10 cellular contexts compared by ENCODE assay signal in genomic region chr13:51397262-51397933, GRCh38. TPM values are rescaled to one million over a fixed set of nuclear protein-coding genes. Genes with fewer than 3 reads are reported as not detected.
DNase-seq lines count a peak whose midpoint lies in the region; ATAC-seq and TF ChIP-seq lines count a peak whose summit lies in the region.
"Had no signal": no experiment of that assay in that cellular context is flagged by ENCODE, and none has a peak within 500 bp of the region (broad histone marks: within the 10 kb centered on the region; RNA-seq: fewer than 3 reads in every experiment).

No MANE protein-coding gene starts in this region.

- no peaks in the 10 kb centered on the region for H3K36me3 ChIP-seq in CD4-positive, alpha-beta memory T cell (ENCODE audit: insufficient read depth, low read length)
- H3K36me3 ChIP-seq in SJSA1, result peaks cover 3% of the 10 kb centered on the region; the same call in 1 of the 2 replicates

- H3K27me3 Mint-ChIP-seq in CD4-positive, alpha-beta memory T cell, result no peaks in the 10 kb centered on the region
- no peaks in the 10 kb centered on the region for H3K27me3 Mint-ChIP-seq in progenitor cell of endocrine pancreas
- H3K27me3 Mint-ChIP-seq: dendritic cell treated with granulocyte-macrophage colony-stimulating factor and Interleukin-4, amounts not matched to agents 40 ng/mL and 50 ng/mL, for 4 days had no signal

- H3K9me3 ChIP-seq in CD4-positive, alpha-beta memory T cell (ENCODE audit: control insufficient read depth in 1 of 2, low read length in 2 of 2), result no peaks in the 10 kb centered on the region
- no peaks in the 10 kb centered on the region for H3K9me3 ChIP-seq in SJSA1 (replicated peaks)

- no peaks in the 10 kb centered on the region for H3K27me3 ChIP-seq in CD4-positive, alpha-beta memory T cell (ENCODE audit: insufficient read depth, low read length)
- no peaks in the 10 kb centered on the region for H3K27me3 ChIP-seq in SJSA1 (replicated peaks)

- POLR2A ChIA-PET in CD4-positive, alpha-beta memory T cell (lab: Charles Lee; ENCODE audit: partially characterized antibody), result no interaction called here

- peaks cover 39 to 69% (median 44%) of the 10 kb centered on the region in 4 donors for H3K4me1 Mint-ChIP-seq in CD4-positive, alpha-beta memory T cell
- H3K4me1 Mint-ChIP-seq in progenitor cell of endocrine pancreas (ENCODE audit: low read depth), result peaks cover 19% of the 10 kb centered on the region

- peak overlapping the region in 4 of 7 donors; percentile 1 to 49 (median 20) for H3K27ac Mint-ChIP-seq in CD4-positive, alpha-beta memory T cell
- peak overlapping the region; percentile 84 for H3K27ac Mint-ChIP-seq in progenitor cell of endocrine pancreas
- H3K27ac Mint-ChIP-seq: dendritic cell treated with granulocyte-macrophage colony-stimulating factor and Interleukin-4, amounts not matched to agents 40 ng/mL and 50 ng/mL, for 4 days had no signal

- H3K36me3 Mint-ChIP-seq in CD4-positive, alpha-beta memory T cell, result peaks cover 16 to 20% of the 10 kb centered on the region in 2 donors
- H3K36me3 Mint-ChIP-seq in progenitor cell of endocrine pancreas (ENCODE audit: insufficient read depth), result peaks cover 6% of the 10 kb centered on the region

- CTCF ChIA-PET in CD4-positive, alpha-beta memory T cell (lab: Charles Lee; ENCODE audit: partially characterized antibody), result interaction anchor here (0.6 kb wide), 1 partner anchor 17 kb away, joined by 3 read pairs; no protein-coding TSS in a partner anchor

- DNase-seq in CD4-positive, alpha-beta memory T cell, result no peak
- peak; percentile 53 to 64 for DNase-seq in SJSA1 (ENCODE audit: low read depth in 1 of 2, low spot score in 2 of 2)
- peak; percentile 9 for DNase-seq in globus pallidus (ENCODE audit: low spot score)
- DNase-seq in progenitor cell of endocrine pancreas (ENCODE audit: low spot score, unreplicated experiment), result no peak
- DNase-seq in dermis blood vessel endothelial cell, result no peak
- DNase-seq: T-helper 1 cell had no signal

- no peak for TF ChIP-seq CTCF in progenitor cell of endocrine pancreas (IDR thresholded peaks at IDR 0.05; ENCODE audit: unreplicated experiment)

- peaks cover 27% of the 10 kb centered on the region for H3K4me1 ChIP-seq in CD4-positive, alpha-beta memory T cell (ENCODE audit: insufficient read depth, low read length)
- peaks cover 13% of the 10 kb centered on the region for H3K4me1 ChIP-seq in SJSA1 (replicated peaks)

- ATAC-seq in GM18870 (IDR thresholded peaks at IDR 0.05; ENCODE audit: unreplicated experiment) (no peak), GM19455 (IDR thresholded peaks at IDR 0.05; ENCODE audit: unreplicated experiment) (no peak), HG03469 (IDR thresholded peaks at IDR 0.05; ENCODE audit: unreplicated experiment) (no peak)

- intact Hi-C loops in CD4-positive, alpha-beta memory T cell (cut with micrococcal nuclease), result no loop called here

- H3K4me3 ChIP-seq in CD4-positive, alpha-beta memory T cell (ENCODE audit: low read length in 2 of 2), result no peak overlapping the region
- no peak overlapping the region for H3K4me3 ChIP-seq in SJSA1

- no peaks in the 10 kb centered on the region for H3K9me3 Mint-ChIP-seq in CD4-positive, alpha-beta memory T cell
- peaks cover 5% of the 10 kb centered on the region for H3K9me3 Mint-ChIP-seq in progenitor cell of endocrine pancreas (ENCODE audit: low read depth)
- H3K9me3 Mint-ChIP-seq: dendritic cell treated with granulocyte-macrophage colony-stimulating factor and Interleukin-4, amounts not matched to agents 40 ng/mL and 50 ng/mL, for 4 days had no signal

- no peak overlapping the region for H3K27ac ChIP-seq in CD4-positive, alpha-beta memory T cell (ENCODE audit: low read depth, low read length)
- no peak overlapping the region; the same call in 1 of the 2 replicates for H3K27ac ChIP-seq in SJSA1

- no peak overlapping the region for H3K4me3 Mint-ChIP-seq in CD4-positive, alpha-beta memory T cell
- no peak overlapping the region for H3K4me3 Mint-ChIP-seq in progenitor cell of endocrine pancreas (ENCODE audit: low read depth)
- H3K4me3 Mint-ChIP-seq: dendritic cell treated with granulocyte-macrophage colony-stimulating factor and Interleukin-4, amounts not matched to agents 40 ng/mL and 50 ng/mL, for 4 days had no signal

RNA-seq across cellular contexts. Expression of gene INTS6, which starts 55.4 kb away (rescaled TPM):
- total RNA-seq in CD4-positive, alpha-beta memory T cell, result 10 to 100 TPM; 55.7 to 65.6 TPM
- 10 to 100 TPM; 15.4 to 28.0 TPM for polyA plus RNA-seq in CD4-positive, alpha-beta memory T cell
- total RNA-seq in SJSA1 (2014; rRNA removed; shearing (Covaris generic)), result 22.8 and 29.8 TPM in 2 replicates
- total RNA-seq in progenitor cell of endocrine pancreas (41.4 and 48.8 TPM in 2 replicates), dermis blood vessel endothelial cell (51.2 and 52.1 TPM in 2 replicates)

RNA-seq across cellular contexts. Expression of gene SERPINE3, which starts 57.9 kb away (rescaled TPM):
- not detected for total RNA-seq in CD4-positive, alpha-beta memory T cell
- polyA plus RNA-seq in CD4-positive, alpha-beta memory T cell, result not detected
- not detected in 2 replicates for total RNA-seq in SJSA1 (2014; rRNA removed; shearing (Covaris generic))
- total RNA-seq in progenitor cell of endocrine pancreas (not detected in 2 replicates), dermis blood vessel endothelial cell (0.09 TPM in 1 of 2 replicates, not detected in the other)

Comparison
In these comparisons a context has a peak if more than half of its experiments do, and no peak if none do; other contexts are left out.
1. DNase-seq: peak in SJSA1 (2 of 2) and globus pallidus (single experiment); none in CD4-positive, alpha-beta memory T cell (0 of 5), progenitor cell of endocrine pancreas (single experiment) and dermis blood vessel endothelial cell (single experiment).